ENCODE assay signal across 1 cellular context in the genomic region with DNA sequence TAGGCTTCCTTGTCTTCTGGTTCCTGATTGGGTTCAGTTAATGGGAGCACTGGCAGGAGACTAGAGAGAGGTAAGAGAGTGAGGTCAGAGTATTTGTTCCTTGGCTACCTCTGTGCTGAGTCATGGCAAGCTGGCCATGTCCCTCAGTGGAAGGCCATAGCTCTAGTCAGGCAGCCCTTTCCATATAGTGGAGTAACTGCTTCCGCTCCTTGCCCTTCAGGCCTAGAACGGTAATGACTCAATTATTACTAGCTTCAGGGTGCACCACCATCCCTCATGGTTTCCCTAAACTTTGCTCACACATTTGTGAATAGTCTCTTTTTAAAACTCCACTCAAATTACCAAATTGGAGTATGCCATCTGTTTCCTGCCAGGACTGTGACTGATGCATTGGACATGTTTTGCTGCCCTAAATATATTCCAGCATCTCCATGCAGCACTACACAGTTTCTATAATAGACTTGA.
TF ChIP-seq lines count a peak whose summit lies in the region.

No MANE protein-coding gene starts in this region.

TF ChIP-seq in GM23338, 12 proteins besides CTCF, POLR2A, EP300 and RAD21 (continued from another document):
- TF ChIP-seq, protein P1, sequence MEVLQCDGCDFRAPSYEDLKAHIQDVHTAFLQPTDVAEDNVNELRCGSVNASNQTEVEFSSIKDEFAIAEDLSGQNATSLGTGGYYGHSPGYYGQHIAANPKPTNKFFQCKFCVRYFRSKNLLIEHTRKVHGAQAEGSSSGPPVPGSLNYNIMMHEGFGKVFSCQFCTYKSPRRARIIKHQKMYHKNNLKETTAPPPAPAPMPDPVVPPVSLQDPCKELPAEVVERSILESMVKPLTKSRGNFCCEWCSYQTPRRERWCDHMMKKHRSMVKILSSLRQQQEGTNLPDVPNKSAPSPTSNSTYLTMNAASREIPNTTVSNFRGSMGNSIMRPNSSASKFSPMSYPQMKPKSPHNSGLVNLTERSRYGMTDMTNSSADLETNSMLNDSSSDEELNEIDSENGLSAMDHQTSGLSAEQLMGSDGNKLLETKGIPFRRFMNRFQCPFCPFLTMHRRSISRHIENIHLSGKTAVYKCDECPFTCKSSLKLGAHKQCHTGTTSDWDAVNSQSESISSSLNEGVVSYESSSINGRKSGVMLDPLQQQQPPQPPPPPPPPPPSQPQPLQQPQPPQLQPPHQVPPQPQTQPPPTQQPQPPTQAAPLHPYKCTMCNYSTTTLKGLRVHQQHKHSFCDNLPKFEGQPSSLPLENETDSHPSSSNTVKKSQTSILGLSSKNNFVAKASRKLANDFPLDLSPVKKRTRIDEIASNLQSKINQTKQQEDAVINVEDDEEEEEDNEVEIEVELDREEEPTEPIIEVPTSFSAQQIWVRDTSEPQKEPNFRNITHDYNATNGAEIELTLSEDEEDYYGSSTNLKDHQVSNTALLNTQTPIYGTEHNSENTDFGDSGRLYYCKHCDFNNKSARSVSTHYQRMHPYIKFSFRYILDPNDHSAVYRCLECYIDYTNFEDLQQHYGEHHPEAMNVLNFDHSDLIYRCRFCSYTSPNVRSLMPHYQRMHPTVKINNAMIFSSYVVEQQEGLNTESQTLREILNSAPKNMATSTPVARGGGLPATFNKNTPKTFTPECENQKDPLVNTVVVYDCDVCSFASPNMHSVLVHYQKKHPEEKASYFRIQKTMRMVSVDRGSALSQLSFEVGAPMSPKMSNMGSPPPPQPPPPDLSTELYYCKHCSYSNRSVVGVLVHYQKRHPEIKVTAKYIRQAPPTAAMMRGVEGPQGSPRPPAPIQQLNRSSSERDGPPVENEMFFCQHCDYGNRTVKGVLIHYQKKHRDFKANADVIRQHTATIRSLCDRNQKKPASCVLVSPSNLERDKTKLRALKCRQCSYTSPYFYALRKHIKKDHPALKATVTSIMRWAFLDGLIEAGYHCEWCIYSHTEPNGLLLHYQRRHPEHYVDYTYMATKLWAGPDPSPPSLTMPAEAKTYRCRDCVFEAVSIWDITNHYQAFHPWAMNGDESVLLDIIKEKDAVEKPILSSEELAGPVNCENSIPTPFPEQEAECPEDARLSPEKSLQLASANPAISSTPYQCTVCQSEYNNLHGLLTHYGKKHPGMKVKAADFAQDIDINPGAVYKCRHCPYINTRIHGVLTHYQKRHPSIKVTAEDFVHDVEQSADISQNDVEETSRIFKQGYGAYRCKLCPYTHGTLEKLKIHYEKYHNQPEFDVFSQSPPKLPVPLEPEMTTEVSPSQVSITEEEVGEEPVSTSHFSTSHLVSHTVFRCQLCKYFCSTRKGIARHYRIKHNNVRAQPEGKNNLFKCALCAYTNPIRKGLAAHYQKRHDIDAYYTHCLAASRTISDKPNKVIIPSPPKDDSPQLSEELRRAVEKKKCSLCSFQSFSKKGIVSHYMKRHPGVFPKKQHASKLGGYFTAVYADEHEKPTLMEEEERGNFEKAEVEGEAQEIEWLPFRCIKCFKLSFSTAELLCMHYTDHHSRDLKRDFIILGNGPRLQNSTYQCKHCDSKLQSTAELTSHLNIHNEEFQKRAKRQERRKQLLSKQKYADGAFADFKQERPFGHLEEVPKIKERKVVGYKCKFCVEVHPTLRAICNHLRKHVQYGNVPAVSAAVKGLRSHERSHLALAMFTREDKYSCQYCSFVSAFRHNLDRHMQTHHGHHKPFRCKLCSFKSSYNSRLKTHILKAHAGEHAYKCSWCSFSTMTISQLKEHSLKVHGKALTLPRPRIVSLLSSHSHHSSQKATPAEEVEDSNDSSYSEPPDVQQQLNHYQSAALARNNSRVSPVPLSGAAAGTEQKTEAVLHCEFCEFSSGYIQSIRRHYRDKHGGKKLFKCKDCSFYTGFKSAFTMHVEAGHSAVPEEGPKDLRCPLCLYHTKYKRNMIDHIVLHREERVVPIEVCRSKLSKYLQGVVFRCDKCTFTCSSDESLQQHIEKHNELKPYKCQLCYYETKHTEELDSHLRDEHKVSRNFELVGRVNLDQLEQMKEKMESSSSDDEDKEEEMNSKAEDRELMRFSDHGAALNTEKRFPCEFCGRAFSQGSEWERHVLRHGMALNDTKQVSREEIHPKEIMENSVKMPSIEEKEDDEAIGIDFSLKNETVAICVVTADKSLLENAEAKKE (CRISPR knock-in tag; IDR thresholded peaks at IDR 0.05) = no peak
- TF ChIP-seq EZH2phosphoT487 (IDR thresholded peaks at IDR 0.05; ENCODE audit: unreplicated experiment) (no peak), EZH2 (IDR thresholded peaks at IDR 0.05; ENCODE audit: low read depth, unreplicated experiment) (no peak), CREB1 (CRISPR knock-in tag; IDR thresholded peaks at IDR 0.05; ENCODE audit: low read depth) (no peak), POLR2AphosphoS5 (IDR thresholded peaks at IDR 0.05; ENCODE audit: low read depth) (no peak), NANOG (IDR thresholded peaks at IDR 0.05; ENCODE audit: borderline replicate concordance) (no peak), STAT1 (IDR thresholded peaks at IDR 0.05; ENCODE audit: unreplicated experiment) (no peak), ZNF331 (CRISPR knock-in tag; IDR thresholded peaks at IDR 0.05; ENCODE audit: low read depth) (no peak)
- TF ChIP-seq, protein P2, sequence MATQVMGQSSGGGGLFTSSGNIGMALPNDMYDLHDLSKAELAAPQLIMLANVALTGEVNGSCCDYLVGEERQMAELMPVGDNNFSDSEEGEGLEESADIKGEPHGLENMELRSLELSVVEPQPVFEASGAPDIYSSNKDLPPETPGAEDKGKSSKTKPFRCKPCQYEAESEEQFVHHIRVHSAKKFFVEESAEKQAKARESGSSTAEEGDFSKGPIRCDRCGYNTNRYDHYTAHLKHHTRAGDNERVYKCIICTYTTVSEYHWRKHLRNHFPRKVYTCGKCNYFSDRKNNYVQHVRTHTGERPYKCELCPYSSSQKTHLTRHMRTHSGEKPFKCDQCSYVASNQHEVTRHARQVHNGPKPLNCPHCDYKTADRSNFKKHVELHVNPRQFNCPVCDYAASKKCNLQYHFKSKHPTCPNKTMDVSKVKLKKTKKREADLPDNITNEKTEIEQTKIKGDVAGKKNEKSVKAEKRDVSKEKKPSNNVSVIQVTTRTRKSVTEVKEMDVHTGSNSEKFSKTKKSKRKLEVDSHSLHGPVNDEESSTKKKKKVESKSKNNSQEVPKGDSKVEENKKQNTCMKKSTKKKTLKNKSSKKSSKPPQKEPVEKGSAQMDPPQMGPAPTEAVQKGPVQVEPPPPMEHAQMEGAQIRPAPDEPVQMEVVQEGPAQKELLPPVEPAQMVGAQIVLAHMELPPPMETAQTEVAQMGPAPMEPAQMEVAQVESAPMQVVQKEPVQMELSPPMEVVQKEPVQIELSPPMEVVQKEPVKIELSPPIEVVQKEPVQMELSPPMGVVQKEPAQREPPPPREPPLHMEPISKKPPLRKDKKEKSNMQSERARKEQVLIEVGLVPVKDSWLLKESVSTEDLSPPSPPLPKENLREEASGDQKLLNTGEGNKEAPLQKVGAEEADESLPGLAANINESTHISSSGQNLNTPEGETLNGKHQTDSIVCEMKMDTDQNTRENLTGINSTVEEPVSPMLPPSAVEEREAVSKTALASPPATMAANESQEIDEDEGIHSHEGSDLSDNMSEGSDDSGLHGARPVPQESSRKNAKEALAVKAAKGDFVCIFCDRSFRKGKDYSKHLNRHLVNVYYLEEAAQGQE (IDR thresholded peaks at IDR 0.05; ENCODE audit: unreplicated experiment) = no peak
- TF ChIP-seq, protein P3, sequence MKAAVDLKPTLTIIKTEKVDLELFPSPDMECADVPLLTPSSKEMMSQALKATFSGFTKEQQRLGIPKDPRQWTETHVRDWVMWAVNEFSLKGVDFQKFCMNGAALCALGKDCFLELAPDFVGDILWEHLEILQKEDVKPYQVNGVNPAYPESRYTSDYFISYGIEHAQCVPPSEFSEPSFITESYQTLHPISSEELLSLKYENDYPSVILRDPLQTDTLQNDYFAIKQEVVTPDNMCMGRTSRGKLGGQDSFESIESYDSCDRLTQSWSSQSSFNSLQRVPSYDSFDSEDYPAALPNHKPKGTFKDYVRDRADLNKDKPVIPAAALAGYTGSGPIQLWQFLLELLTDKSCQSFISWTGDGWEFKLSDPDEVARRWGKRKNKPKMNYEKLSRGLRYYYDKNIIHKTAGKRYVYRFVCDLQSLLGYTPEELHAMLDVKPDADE (IDR thresholded peaks at IDR 0.05) = no peak
TF ChIP-seq in GM23338: peak in this region for 0.
